1 cellular context compared by ENCODE assay signal in the genomic region with DNA sequence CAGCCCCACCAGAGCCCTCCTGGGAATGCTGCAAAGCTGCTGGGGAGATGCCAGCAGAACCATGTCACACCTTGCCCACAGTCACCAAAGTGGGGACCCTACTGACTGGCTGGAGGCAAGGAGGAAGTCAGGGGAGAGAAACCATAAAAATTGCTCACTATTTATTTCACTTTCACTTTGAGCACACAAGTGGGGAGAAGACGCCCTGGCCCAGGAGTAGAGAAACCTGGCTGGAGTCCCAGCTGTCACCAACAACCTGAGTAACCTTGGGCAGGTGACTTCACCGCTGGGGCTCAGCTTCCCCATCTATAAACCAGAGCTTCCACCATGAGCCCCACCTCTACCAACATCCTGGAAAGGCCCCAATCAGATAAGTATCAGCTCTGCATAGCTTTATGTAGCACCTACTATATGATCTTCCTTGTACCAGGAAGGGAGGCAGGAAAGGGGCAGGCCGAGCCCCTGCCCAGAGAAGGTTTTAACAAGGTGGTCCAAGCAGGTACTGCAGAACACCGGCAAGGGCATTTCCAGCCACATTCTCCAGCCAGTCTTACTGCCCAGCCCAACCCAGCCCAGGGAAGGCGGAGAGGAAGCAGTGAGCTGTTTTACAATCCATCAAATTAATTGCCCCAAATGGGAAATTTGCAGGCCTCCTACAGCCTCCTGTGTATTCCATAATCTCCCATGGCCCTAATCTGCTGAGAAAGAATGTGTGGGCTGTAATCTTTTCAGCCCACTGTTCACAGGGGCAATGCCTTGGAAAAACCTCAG.
TF ChIP-seq lines count a peak whose summit lies in the region.

No MANE protein-coding gene starts in this region.

TF ChIP-seq in HEK293, 187 proteins besides CTCF, POLR2A, EP300 and RAD21 (continued from another document):
- TF ChIP-seq ZNF639 (tag by site-specific recombination; IDR thresholded peaks at IDR 0.05) (no peak), ZNF391 (tag by site-specific recombination; IDR thresholded peaks at IDR 0.05; ENCODE audit: borderline replicate concordance, low read depth) (no peak), ZNF37A (tag by site-specific recombination; IDR thresholded peaks at IDR 0.05) (no peak), ZNF274 (IDR thresholded peaks at IDR 0.05; ENCODE audit: low read length) (no peak), ZNF274 (tag by site-specific recombination; IDR thresholded peaks at IDR 0.05; ENCODE audit: borderline replicate concordance) (no peak), ZNF664 (tag by site-specific recombination; IDR thresholded peaks at IDR 0.05) (peak; percentile 77), OVOL3 (tag by site-specific recombination; IDR thresholded peaks at IDR 0.05) (no peak), OSR2 (tag by site-specific recombination; IDR thresholded peaks at IDR 0.05) (peak; percentile 66; the same call in 1 of the 2 replicates), ZNF843 (tag by site-specific recombination; IDR thresholded peaks at IDR 0.05) (no peak), ZNF555 (tag by site-specific recombination; conservative IDR thresholded peaks at IDR 0.05) (no peak), ZFHX2 (tag by site-specific recombination; conservative IDR thresholded peaks at IDR 0.05) (peak; percentile 87), ZNF629 (tag by site-specific recombination; IDR thresholded peaks at IDR 0.05) (no peak), ZNF585B (tag by site-specific recombination; IDR thresholded peaks at IDR 0.05) (no peak), ZNF18 (tag by site-specific recombination; IDR thresholded peaks at IDR 0.05) (no peak), ZNF510 (tag by site-specific recombination; IDR thresholded peaks at IDR 0.05; ENCODE audit: insufficient replicate concordance) (no peak), ZNF23 (tag by site-specific recombination; IDR thresholded peaks at IDR 0.05; ENCODE audit: borderline replicate concordance) (no peak), KLF9 (tag by site-specific recombination; IDR thresholded peaks at IDR 0.05; ENCODE audit: low read depth) (no peak), ZBTB21 (tag by site-specific recombination; IDR thresholded peaks at IDR 0.05) (no peak), KLF7 (tag by site-specific recombination; IDR thresholded peaks at IDR 0.05; ENCODE audit: borderline replicate concordance) (no peak), ZNF830 (tag by site-specific recombination; IDR thresholded peaks at IDR 0.05; ENCODE audit: low read depth) (no peak), ZNF692 (tag by site-specific recombination; IDR thresholded peaks at IDR 0.05) (no peak), ZIC2 (tag by site-specific recombination; IDR thresholded peaks at IDR 0.05) (peak; percentile 18; the same call in 1 of the 2 replicates), ZSCAN18 (tag by site-specific recombination; IDR thresholded peaks at IDR 0.05) (no peak), KLF10 (tag by site-specific recombination; IDR thresholded peaks at IDR 0.05) (no peak), ZNF626 (tag by site-specific recombination; IDR thresholded peaks at IDR 0.05) (no peak), ZNF600 (tag by site-specific recombination; IDR thresholded peaks at IDR 0.05) (peak; percentile 51; the same call in 1 of the 2 replicates), ZBTB8A (tag by site-specific recombination; IDR thresholded peaks at IDR 0.05) (peak; percentile 44), ZBTB1 (tag by site-specific recombination; IDR thresholded peaks at IDR 0.05) (no peak), ZNF248 (tag by site-specific recombination; IDR thresholded peaks at IDR 0.05) (no peak), ZNF24 (tag by site-specific recombination; IDR thresholded peaks at IDR 0.05) (no peak), ZBTB11 (tag by site-specific recombination; conservative IDR thresholded peaks at IDR 0.05; ENCODE audit: low read depth) (no peak), KLF8 (tag by site-specific recombination; IDR thresholded peaks at IDR 0.05) (no peak), ZNF560 (tag by site-specific recombination; IDR thresholded peaks at IDR 0.05; ENCODE audit: borderline replicate concordance) (no peak), RBAK (tag by site-specific recombination; IDR thresholded peaks at IDR 0.05) (no peak)
- TF ChIP-seq, protein P1, sequence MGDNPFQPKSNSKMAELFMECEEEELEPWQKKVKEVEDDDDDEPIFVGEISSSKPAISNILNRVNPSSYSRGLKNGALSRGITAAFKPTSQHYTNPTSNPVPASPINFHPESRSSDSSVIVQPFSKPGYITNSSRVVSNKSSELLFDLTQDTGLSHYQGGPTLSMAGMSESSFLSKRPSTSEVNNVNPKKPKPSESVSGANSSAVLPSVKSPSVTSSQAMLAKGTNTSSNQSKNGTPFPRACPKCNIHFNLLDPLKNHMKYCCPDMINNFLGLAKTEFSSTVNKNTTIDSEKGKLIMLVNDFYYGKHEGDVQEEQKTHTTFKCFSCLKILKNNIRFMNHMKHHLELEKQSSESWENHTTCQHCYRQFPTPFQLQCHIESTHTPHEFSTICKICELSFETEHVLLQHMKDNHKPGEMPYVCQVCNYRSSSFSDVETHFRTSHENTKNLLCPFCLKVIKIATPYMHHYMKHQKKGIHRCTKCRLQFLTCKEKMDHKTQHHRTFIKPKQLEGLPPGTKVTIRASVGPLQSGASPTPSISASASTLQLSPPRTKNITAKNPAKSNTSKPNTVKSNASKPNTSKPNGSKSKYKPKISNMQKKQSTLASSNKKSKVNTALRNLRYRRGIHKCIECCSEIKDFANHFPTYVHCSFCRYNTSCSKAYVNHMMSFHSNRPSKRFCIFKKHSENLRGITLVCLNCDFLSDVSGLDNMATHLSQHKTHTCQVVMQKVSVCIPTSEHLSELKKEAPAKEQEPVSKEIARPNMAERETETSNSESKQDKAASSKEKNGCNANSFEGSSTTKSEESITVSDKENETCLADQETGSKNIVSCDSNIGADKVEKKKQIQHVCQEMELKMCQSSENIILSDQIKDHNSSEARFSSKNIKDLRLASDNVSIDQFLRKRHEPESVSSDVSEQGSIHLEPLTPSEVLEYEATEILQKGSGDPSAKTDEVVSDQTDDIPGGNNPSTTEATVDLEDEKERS (tag by site-specific recombination; IDR thresholded peaks at IDR 0.05), result no peak
- TF ChIP-seq, protein P2, sequence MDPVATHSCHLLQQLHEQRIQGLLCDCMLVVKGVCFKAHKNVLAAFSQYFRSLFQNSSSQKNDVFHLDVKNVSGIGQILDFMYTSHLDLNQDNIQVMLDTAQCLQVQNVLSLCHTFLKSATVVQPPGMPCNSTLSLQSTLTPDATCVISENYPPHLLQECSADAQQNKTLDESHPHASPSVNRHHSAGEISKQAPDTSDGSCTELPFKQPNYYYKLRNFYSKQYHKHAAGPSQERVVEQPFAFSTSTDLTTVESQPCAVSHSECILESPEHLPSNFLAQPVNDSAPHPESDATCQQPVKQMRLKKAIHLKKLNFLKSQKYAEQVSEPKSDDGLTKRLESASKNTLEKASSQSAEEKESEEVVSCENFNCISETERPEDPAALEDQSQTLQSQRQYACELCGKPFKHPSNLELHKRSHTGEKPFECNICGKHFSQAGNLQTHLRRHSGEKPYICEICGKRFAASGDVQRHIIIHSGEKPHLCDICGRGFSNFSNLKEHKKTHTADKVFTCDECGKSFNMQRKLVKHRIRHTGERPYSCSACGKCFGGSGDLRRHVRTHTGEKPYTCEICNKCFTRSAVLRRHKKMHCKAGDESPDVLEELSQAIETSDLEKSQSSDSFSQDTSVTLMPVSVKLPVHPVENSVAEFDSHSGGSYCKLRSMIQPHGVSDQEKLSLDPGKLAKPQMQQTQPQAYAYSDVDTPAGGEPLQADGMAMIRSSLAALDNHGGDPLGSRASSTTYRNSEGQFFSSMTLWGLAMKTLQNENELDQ (tag by site-specific recombination; IDR thresholded peaks at IDR 0.05; ENCODE audit: low read depth), result no peak
- TF ChIP-seq, protein P3, sequence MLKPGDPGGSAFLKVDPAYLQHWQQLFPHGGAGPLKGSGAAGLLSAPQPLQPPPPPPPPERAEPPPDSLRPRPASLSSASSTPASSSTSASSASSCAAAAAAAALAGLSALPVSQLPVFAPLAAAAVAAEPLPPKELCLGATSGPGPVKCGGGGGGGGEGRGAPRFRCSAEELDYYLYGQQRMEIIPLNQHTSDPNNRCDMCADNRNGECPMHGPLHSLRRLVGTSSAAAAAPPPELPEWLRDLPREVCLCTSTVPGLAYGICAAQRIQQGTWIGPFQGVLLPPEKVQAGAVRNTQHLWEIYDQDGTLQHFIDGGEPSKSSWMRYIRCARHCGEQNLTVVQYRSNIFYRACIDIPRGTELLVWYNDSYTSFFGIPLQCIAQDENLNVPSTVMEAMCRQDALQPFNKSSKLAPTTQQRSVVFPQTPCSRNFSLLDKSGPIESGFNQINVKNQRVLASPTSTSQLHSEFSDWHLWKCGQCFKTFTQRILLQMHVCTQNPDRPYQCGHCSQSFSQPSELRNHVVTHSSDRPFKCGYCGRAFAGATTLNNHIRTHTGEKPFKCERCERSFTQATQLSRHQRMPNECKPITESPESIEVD (tag by site-specific recombination; IDR thresholded peaks at IDR 0.05), result peak; percentile 40; the same call in 1 of the 2 replicates
